Comparison of ENCODE assay signal across 21 cellular contexts in genomic region chr10:89263531-89263930, GRCh38. TPM values are rescaled to one million over a fixed set of nuclear protein-coding genes. Genes with fewer than 3 reads are reported as not detected.
DNase-seq lines count a peak whose midpoint lies in the region; ATAC-seq, FAIRE-seq and TF ChIP-seq lines count a peak whose summit lies in the region.
"Had no signal": no experiment of that assay in that cellular context is flagged by ENCODE, and none has a peak within 500 bp of the region (broad histone marks: within the 10 kb centered on the region; RNA-seq: fewer than 3 reads in every experiment).

No MANE protein-coding gene starts in this region.

- no peak overlapping the region for H4K8ac ChIP-seq in neuronal stem cell (ENCODE audit: low read depth, low read length)

- H3K27ac ChIP-seq in left ventricle myocardium inferior (replicated peaks) (peak overlapping the region; percentile 5), right atrium auricular region (no peak overlapping the region), astrocyte (ENCODE audit: low read depth, low read length) (no peak overlapping the region), neuronal stem cell (replicated peaks; ENCODE audit: low read length) (no peak overlapping the region)

- H3K4me3 ChIP-seq in left ventricle myocardium inferior (no peak overlapping the region), right atrium auricular region (no peak overlapping the region), astrocyte (ENCODE audit: insufficient read depth, low read depth, low read length) (no peak overlapping the region), neuronal stem cell (ENCODE audit: low read length in 2 of 2) (no peak overlapping the region)

- TF ChIP-seq CTCF in left ventricle myocardium inferior (IDR thresholded peaks at IDR 0.05; ENCODE audit: borderline replicate concordance) (no peak), right atrium auricular region (IDR thresholded peaks at IDR 0.05) (no peak), astrocyte (IDR thresholded peaks at IDR 0.05; ENCODE audit: insufficient read depth, low read depth, low read length) (no peak)

- H3K23ac ChIP-seq in neuronal stem cell (ENCODE audit: low read depth, low read length, poor library complexity) = peak overlapping the region; percentile 50

- no peak overlapping the region for H3K27ac Mint-ChIP-seq in astrocyte (ENCODE audit: unreplicated experiment)
- H3K27ac Mint-ChIP-seq: CD4-positive, CD25-positive, alpha-beta regulatory T cell had no signal

- H2BK5ac ChIP-seq in neuronal stem cell (ENCODE audit: low read length) = peak overlapping the region; percentile 72

- no peak overlapping the region for H3K9ac ChIP-seq in astrocyte (ENCODE audit: low read length)
- H3K9ac ChIP-seq in neuronal stem cell (ENCODE audit: low read depth, low read length, poor library complexity) = no peak overlapping the region

- H3K27me3 ChIP-seq in left ventricle myocardium inferior (ENCODE audit: low read depth) (no peaks in the 10 kb centered on the region), right atrium auricular region (no peaks in the 10 kb centered on the region), astrocyte (ENCODE audit: insufficient read depth, low read length) (no peaks in the 10 kb centered on the region), neuronal stem cell (ENCODE audit: control insufficient read depth in 3 of 3, insufficient read depth in 3 of 3, low read depth in 1 of 3, low read length in 3 of 3) (no peaks in the 10 kb centered on the region)

- H2BK15ac ChIP-seq in neuronal stem cell (ENCODE audit: low read length) = peak overlapping the region; percentile 84

- peak overlapping the region; percentile 77 for H3K18ac ChIP-seq in neuronal stem cell (ENCODE audit: low read length)

- no peaks in the 10 kb centered on the region for H3K36me3 ChIP-seq in left ventricle myocardium inferior
- H3K36me3 ChIP-seq in right atrium auricular region = no peaks in the 10 kb centered on the region
- H3K36me3 ChIP-seq in astrocyte (ENCODE audit: insufficient read depth, low read length) = no peaks in the 10 kb centered on the region
- no peaks in the 10 kb centered on the region for H3K36me3 ChIP-seq in neuronal stem cell (replicated peaks in 1 of 2; ENCODE audit: control insufficient read depth in 2 of 2, insufficient read depth in 2 of 2, low read length in 2 of 2)

- no peak for DNase-seq in left ventricle myocardium inferior
- DNase-seq in right atrium auricular region (ENCODE audit: low spot score) = no peak
- no peak for DNase-seq in astrocyte (ENCODE audit: low read depth)
- DNase-seq in neuronal stem cell (ENCODE audit: low spot score) = no peak
- DNase-seq in ureter (ENCODE audit: low spot score) = no peak
- DNase-seq in DMS114 treated with DMSO at 0.1 percent for 48 hours (lab: John Stamatoyannopoulos, UW; ENCODE audit: unreplicated experiment) = no peak
- DNase-seq: AML-193; Calu3; CD4-positive, CD25-positive, alpha-beta regulatory T cell; DMS79; KBM-7; NCI-H1092 treated with DMSO at 0.1 percent for 48 hours; NCI-H1694; NCI-H2107; NCI-H345; NCI-H526 treated with DMSO at 0.1 percent for 48 hours; SHP77 treated with DMSO at 0.1 percent for 48 hours had no signal

- no peak overlapping the region for H3K14ac ChIP-seq in neuronal stem cell (ENCODE audit: low read length)

- no peaks in the 10 kb centered on the region for H3K27me3 Mint-ChIP-seq in astrocyte (ENCODE audit: low read depth, unreplicated experiment)

- no peaks in the 10 kb centered on the region for H3K79me2 ChIP-seq in astrocyte (ENCODE audit: insufficient read depth, low read length)

- H3K9me3 ChIP-seq in left ventricle myocardium inferior (replicated peaks) = no peaks in the 10 kb centered on the region
- no peaks in the 10 kb centered on the region for H3K9me3 ChIP-seq in right atrium auricular region
- peaks cover 7% of the 10 kb centered on the region for H3K9me3 ChIP-seq in astrocyte (ENCODE audit: insufficient read depth, low read depth, low read length)
- peaks cover 3 to 9% of the 10 kb centered on the region in 2 donors for H3K9me3 ChIP-seq in neuronal stem cell (replicated peaks in 1 of 2; ENCODE audit: control insufficient read depth in 2 of 2, insufficient read depth in 1 of 2, low read depth in 1 of 2, low read length in 2 of 2)

- intact Hi-C loops in left ventricle myocardium inferior (cut with micrococcal nuclease) = no loop called here

- H3K79me1 ChIP-seq in neuronal stem cell (ENCODE audit: low read depth, low read length) = peaks cover 1% of the 10 kb centered on the region

- H3K9me3 Mint-ChIP-seq in astrocyte (ENCODE audit: unreplicated experiment) = no peaks in the 10 kb centered on the region
- H3K9me3 Mint-ChIP-seq: CD4-positive, CD25-positive, alpha-beta regulatory T cell had no signal

- ATAC-seq in HG02970 (IDR thresholded peaks at IDR 0.05; ENCODE audit: low FRiP score, unreplicated experiment) = no peak

- H3K4ac ChIP-seq in neuronal stem cell (ENCODE audit: low read length) = no peak overlapping the region

- H4K91ac ChIP-seq in neuronal stem cell (ENCODE audit: low read depth, low read length, poor library complexity) = no peak overlapping the region

- no peak overlapping the region for H3K4me2 ChIP-seq in astrocyte (ENCODE audit: low read length)
- no peak overlapping the region for H3K4me2 ChIP-seq in neuronal stem cell (ENCODE audit: insufficient read depth, low read length, poor library complexity, severe bottlenecking)

- no peaks in the 10 kb centered on the region for H4K20me1 ChIP-seq in astrocyte (ENCODE audit: insufficient read depth, low read length)

- H2AFZ ChIP-seq in astrocyte (ENCODE audit: low read depth, low read length) (no peak overlapping the region), neuronal stem cell (ENCODE audit: low read length) (no peak overlapping the region)

- H2BK120ac ChIP-seq in neuronal stem cell (ENCODE audit: low read depth, low read length) = no peak overlapping the region

- peaks cover 31% of the 10 kb centered on the region for H3K4me1 ChIP-seq in left ventricle myocardium inferior
- peaks cover 0 to 23% of the 10 kb centered on the region in 2 donors for H3K4me1 ChIP-seq in right atrium auricular region
- peaks cover 7% of the 10 kb centered on the region for H3K4me1 ChIP-seq in astrocyte (ENCODE audit: insufficient read depth, low read length)
- peaks cover 7 to 8% of the 10 kb centered on the region in 2 donors for H3K4me1 ChIP-seq in neuronal stem cell (ENCODE audit: control insufficient read depth in 2 of 2, insufficient read depth in 1 of 2, low read depth in 1 of 2, low read length in 2 of 2)

- H3K36me3 Mint-ChIP-seq in astrocyte (ENCODE audit: low read depth, unreplicated experiment) = no peaks in the 10 kb centered on the region
- H3K36me3 Mint-ChIP-seq: CD4-positive, CD25-positive, alpha-beta regulatory T cell had no signal

- no peak overlapping the region for H2BK12ac ChIP-seq in neuronal stem cell (ENCODE audit: low read length)

- FAIRE-seq in astrocyte (lab: Jason Lieb, UNC) = peak; percentile 32
- FAIRE-seq: G401.6, GM12891, HTR-8/SVneo had no signal

- peaks cover 19% of the 10 kb centered on the region for H3K4me1 Mint-ChIP-seq in astrocyte (ENCODE audit: low read depth, unreplicated experiment)

- no CpG with 5 or more reads among the region's 1 CpG for WGBS in neuronal stem cell (ENCODE audit: extremely low coverage in 2 of 2, insufficient read length in 2 of 2, insufficient replicate concordance in 1 of 2), 2 donors

- H2AK5ac ChIP-seq in neuronal stem cell (ENCODE audit: low read depth, low read length) = peak overlapping the region; percentile 71

- no peak overlapping the region for H3K4me3 Mint-ChIP-seq in astrocyte (ENCODE audit: unreplicated experiment)

RNA-seq across cellular contexts. Expression of gene LIPA, which starts 12.0 kb away (rescaled TPM):
- total RNA-seq in left ventricle myocardium inferior = 12.8 TPM
- 10 to 100 TPM; 17.6 to 25.7 TPM for total RNA-seq in right atrium auricular region
- total RNA-seq in astrocyte = 70.1 and 70.2 TPM in 2 replicates
- 37.0 TPM for polyA plus RNA-seq in neuronal stem cell (2013, experiment 1 of 2)
- 36.3 TPM for polyA plus RNA-seq in neuronal stem cell (2013, experiment 2 of 2)
- total RNA-seq in ureter = 55.7 TPM

RNA-seq across cellular contexts. Expression of gene IFIT2, which starts 38.3 kb away (rescaled TPM):
- total RNA-seq in left ventricle myocardium inferior = 4.5 TPM
- total RNA-seq in right atrium auricular region = 1 to 10 TPM; 2.6 TPM
- 36.0 and 42.0 TPM in 2 replicates for total RNA-seq in astrocyte
- 0.04 TPM for polyA plus RNA-seq in neuronal stem cell (2013, experiment 1 of 2)
- 0.04 TPM for polyA plus RNA-seq in neuronal stem cell (2013, experiment 2 of 2)
- total RNA-seq in ureter = 4.0 TPM

RNA-seq across cellular contexts. Expression of gene CH25H, which starts 56.4 kb away (rescaled TPM):
- total RNA-seq in left ventricle myocardium inferior = 0.30 TPM
- 1 to 10 TPM in 1 of 2 donors, under 1 TPM in 1; 0.98 to 1.8 TPM for total RNA-seq in right atrium auricular region
- total RNA-seq in astrocyte = 0.22 and 0.34 TPM in 2 replicates
- not detected for polyA plus RNA-seq in neuronal stem cell (2013, experiment 1 of 2)
- not detected for polyA plus RNA-seq in neuronal stem cell (2013, experiment 2 of 2)
- total RNA-seq in ureter = 3.6 TPM
- total RNA-seq: Calu3 had no signal
